In genomic region chr16:66895999-66896398, GRCh38 we compare ENCODE assay signal across 1 cellular context.
TF ChIP-seq lines count a peak whose summit lies in the region.

No MANE protein-coding gene starts in this region.

TF ChIP-seq in HepG2, 621 proteins besides CTCF, POLR2A, EP300 and RAD21:
- TF ChIP-seq MXD4 (CRISPR knock-in tag; IDR thresholded peaks at IDR 0.05), result no peak
- TF ChIP-seq MNT (IDR thresholded peaks at IDR 0.05), result peak; percentile 37
- TF ChIP-seq NCOA2 (CRISPR knock-in tag; IDR thresholded peaks at IDR 0.05), result no peak
- TF ChIP-seq ELF1 (CRISPR knock-in tag; IDR thresholded peaks at IDR 0.05), result no peak
- no peak for TF ChIP-seq NCOR1 (IDR thresholded peaks at IDR 0.05; ENCODE audit: borderline replicate concordance, low read length)
- TF ChIP-seq ZFX (CRISPR knock-in tag; IDR thresholded peaks at IDR 0.05; ENCODE audit: low read depth), result no peak
- TF ChIP-seq NFE2L1 (CRISPR knock-in tag; IDR thresholded peaks at IDR 0.05; ENCODE audit: borderline replicate concordance), result 0 out of 2 replicates have a peak, but pooled peaks have one; percentile 15
- TF ChIP-seq ZNF550 (CRISPR knock-in tag; IDR thresholded peaks at IDR 0.05; ENCODE audit: borderline replicate concordance), result peak; percentile 61; the same call in 1 of the 2 replicates
TF ChIP-seq in HepG2: peak in this region for 3.
